ENCODE assay signal across 14 cellular contexts in the genomic region with DNA sequence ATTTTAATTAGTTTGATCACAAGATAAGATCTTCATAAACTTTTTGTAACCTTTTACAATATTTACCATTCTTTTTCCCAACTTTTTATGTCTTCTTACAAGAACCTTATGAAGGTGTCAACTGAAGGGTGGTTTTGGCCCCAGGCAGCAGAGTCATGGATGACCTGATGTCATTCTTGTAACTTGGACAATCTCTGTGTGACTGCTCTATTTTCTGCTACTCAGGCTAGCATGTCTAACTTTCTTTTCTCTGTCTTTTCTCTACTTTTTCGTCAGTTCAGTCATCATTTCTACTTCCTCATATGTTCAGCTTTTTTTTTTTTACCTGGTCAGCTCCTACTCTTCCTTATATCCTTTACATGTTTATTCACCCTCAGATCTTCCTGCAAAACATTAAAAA.
A peak's percentile ranks its signal among the peaks of the same experiment; 100 is the strongest.
DNase-seq lines count a peak whose midpoint lies in the region; ATAC-seq and TF ChIP-seq lines count a peak whose summit lies in the region.
"Had no signal": no experiment of that assay in that cellular context is flagged by ENCODE, and none has a peak within 500 bp of the region (broad histone marks: within the 10 kb centered on the region; RNA-seq: fewer than 3 reads in every experiment).

No MANE protein-coding gene starts in this region.

- WGBS in spleen, 5 donors: 49 to 80% (median 61%) methylated on average over 1 of the region's 1 CpG

- peaks cover 7% of the 10 kb centered on the region for H3K9me3 Mint-ChIP-seq in mesothelial cell of epicardium

- no peak overlapping the region for H3K4me3 Mint-ChIP-seq in mesothelial cell of epicardium
- H3K4me3 Mint-ChIP-seq: activated naive CD8-positive, alpha-beta T cell treated with anti-CD3 and anti-CD28 coated beads, Interleukin-2, amount 10 ng/mL, durations not matched to agents 7 days and 5 days had no signal

- H3K4me1 Mint-ChIP-seq in mesothelial cell of epicardium: peaks cover 4% of the 10 kb centered on the region
- H3K4me1 Mint-ChIP-seq: activated naive CD8-positive, alpha-beta T cell treated with anti-CD3 and anti-CD28 coated beads, Interleukin-2, amount 10 ng/mL, durations not matched to agents 7 days and 5 days had no signal

- H3K27ac ChIP-seq in spleen: no peak overlapping the region
- H3K27ac ChIP-seq: A549, heart right ventricle had no signal

- H3K27ac Mint-ChIP-seq in mesothelial cell of epicardium: no peak overlapping the region
- H3K27ac Mint-ChIP-seq: activated naive CD8-positive, alpha-beta T cell treated with anti-CD3 and anti-CD28 coated beads, Interleukin-2, amount 10 ng/mL, durations not matched to agents 7 days and 5 days had no signal

- peaks cover 0 to 9% (median 0%) of the 10 kb centered on the region in 8 donors for H3K9me3 ChIP-seq in spleen
- H3K9me3 ChIP-seq in mucosa of descending colon: no peaks in the 10 kb centered on the region
- H3K9me3 ChIP-seq: A549, heart right ventricle had no signal

- H3K27me3 ChIP-seq in spleen (replicated peaks in 1 of 7): no peaks in the 10 kb centered on the region
- H3K27me3 ChIP-seq: heart right ventricle had no signal

- no peaks in the 10 kb centered on the region for H3K4me1 ChIP-seq in spleen
- H3K4me1 ChIP-seq in mucosa of descending colon (ENCODE audit: low read depth): no peaks in the 10 kb centered on the region
- H3K4me1 ChIP-seq: A549, heart right ventricle had no signal

- no peaks in the 10 kb centered on the region for H3K36me3 ChIP-seq in spleen
- H3K36me3 ChIP-seq in mucosa of descending colon (ENCODE audit: low read depth): no peaks in the 10 kb centered on the region
- H3K36me3 ChIP-seq: heart right ventricle had no signal

- H3K4me3 ChIP-seq in GM12864 (ENCODE audit: low read depth, low read length): no peak overlapping the region
- no peak overlapping the region for H3K4me3 ChIP-seq in spleen
- H3K4me3 ChIP-seq in mucosa of descending colon: no peak overlapping the region
- H3K4me3 ChIP-seq: A549, heart right ventricle had no signal

- no peak for TF ChIP-seq POLR2A in spleen (IDR thresholded peaks at IDR 0.05)

- no peaks in the 10 kb centered on the region for H3K27me3 Mint-ChIP-seq in mesothelial cell of epicardium (ENCODE audit: low read depth)
- H3K27me3 Mint-ChIP-seq: activated naive CD8-positive, alpha-beta T cell treated with anti-CD3 and anti-CD28 coated beads, Interleukin-2, amount 10 ng/mL, durations not matched to agents 7 days and 5 days had no signal

- peak; percentile 42 for DNase-seq in GM12864 (ENCODE audit: low read depth)
- no peak for DNase-seq in spleen
- no peak for DNase-seq in mucosa of descending colon
- no peak for DNase-seq in AG08396 (ENCODE audit: low spot score)
- DNase-seq in mesothelial cell of epicardium (ENCODE audit: low spot score in 2 of 2, unreplicated experiment in 2 of 2): no peak
- DNase-seq: activated naive CD8-positive, alpha-beta T cell treated with anti-CD3 and anti-CD28 coated beads, Interleukin-2, amount 10 ng/mL, durations not matched to agents 7 days and 5 days; erythroblast; heart right ventricle; stimulated activated CD4-positive, alpha-beta T cell treated with anti-CD3 and anti-CD28 coated beads, Interleukin-1b, Interleukin-23, amount 100 ng/mL, for 48 hours had no signal

- TF ChIP-seq CTCF in GM12864 (IDR thresholded peaks at IDR 0.05; ENCODE audit: low read depth, low read length, missing control alignments): no peak
- no peak for TF ChIP-seq CTCF in spleen (IDR thresholded peaks at IDR 0.05 in 8 of 11, conservative IDR thresholded peaks at IDR 0.05 in 3 of 11)
- TF ChIP-seq CTCF in mucosa of descending colon (IDR thresholded peaks at IDR 0.05): no peak
- TF ChIP-seq CTCF in mesothelial cell of epicardium (IDR thresholded peaks at IDR 0.05; ENCODE audit: unreplicated experiment): no peak

- no peaks in the 10 kb centered on the region for H3K36me3 Mint-ChIP-seq in mesothelial cell of epicardium
- H3K36me3 Mint-ChIP-seq: activated naive CD8-positive, alpha-beta T cell treated with anti-CD3 and anti-CD28 coated beads, Interleukin-2, amount 10 ng/mL, durations not matched to agents 7 days and 5 days had no signal

- intact Hi-C loops in spleen (cut with DNase I; ENCODE audit: low total_unique reads) (no loop called here), mucosa of descending colon (cut with DNase I, micrococcal nuclease) (no loop called here)

- peak; percentile 29 for ATAC-seq in GM19397 (IDR thresholded peaks at IDR 0.05; ENCODE audit: unreplicated experiment)
- peak; percentile 40 for ATAC-seq in HG02759 (IDR thresholded peaks at IDR 0.05; ENCODE audit: unreplicated experiment)
- peak; percentile 41 for ATAC-seq in HG03378 (IDR thresholded peaks at IDR 0.05; ENCODE audit: unreplicated experiment)
- no peak for ATAC-seq in mucosa of descending colon
- ATAC-seq: A549, heart right ventricle, SK-N-SH treated with all-trans-retinoic acid at 6 μM for 48 hours had no signal
